Comparison of ENCODE assay signal across 1 cellular context in genomic region chr3:129160891-129161859, GRCh38.
TF ChIP-seq lines count a peak whose summit lies in the region.

Gene ISY1 (minus strand): TSS chr3:129161063. CDS start chr3:129160975, 88 bp downstream.

TF ChIP-seq in HepG2, 621 proteins besides CTCF, POLR2A, EP300 and RAD21 (continued from another document and continues in another):
- TF ChIP-seq, protein P1, sequence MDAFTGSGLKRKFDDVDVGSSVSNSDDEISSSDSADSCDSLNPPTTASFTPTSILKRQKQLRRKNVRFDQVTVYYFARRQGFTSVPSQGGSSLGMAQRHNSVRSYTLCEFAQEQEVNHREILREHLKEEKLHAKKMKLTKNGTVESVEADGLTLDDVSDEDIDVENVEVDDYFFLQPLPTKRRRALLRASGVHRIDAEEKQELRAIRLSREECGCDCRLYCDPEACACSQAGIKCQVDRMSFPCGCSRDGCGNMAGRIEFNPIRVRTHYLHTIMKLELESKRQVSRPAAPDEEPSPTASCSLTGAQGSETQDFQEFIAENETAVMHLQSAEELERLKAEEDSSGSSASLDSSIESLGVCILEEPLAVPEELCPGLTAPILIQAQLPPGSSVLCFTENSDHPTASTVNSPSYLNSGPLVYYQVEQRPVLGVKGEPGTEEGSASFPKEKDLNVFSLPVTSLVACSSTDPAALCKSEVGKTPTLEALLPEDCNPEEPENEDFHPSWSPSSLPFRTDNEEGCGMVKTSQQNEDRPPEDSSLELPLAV (CRISPR knock-in tag; conservative IDR thresholded peaks at IDR 0.05; ENCODE audit: low read depth): no peak
- no peak for TF ChIP-seq PREB (CRISPR knock-in tag; IDR thresholded peaks at IDR 0.05)
- peak; percentile 84; the same call in 1 of the 2 replicates for TF ChIP-seq SNAPC2 (CRISPR knock-in tag; IDR thresholded peaks at IDR 0.05)
- TF ChIP-seq ZSCAN20 (CRISPR knock-in tag; IDR thresholded peaks at IDR 0.05; ENCODE audit: borderline replicate concordance): no peak; the same call in 1 of the 2 replicates
- TF ChIP-seq HNRNPH1 (optimal IDR thresholded peaks at IDR 0.05; ENCODE audit: low read depth, low read length): no peak
- peak; percentile 99 for TF ChIP-seq ZBTB40 (IDR thresholded peaks at IDR 0.05)
- TF ChIP-seq ZBTB40 (CRISPR knock-in tag; IDR thresholded peaks at IDR 0.05): peak; percentile 72
- TF ChIP-seq, protein P2, sequence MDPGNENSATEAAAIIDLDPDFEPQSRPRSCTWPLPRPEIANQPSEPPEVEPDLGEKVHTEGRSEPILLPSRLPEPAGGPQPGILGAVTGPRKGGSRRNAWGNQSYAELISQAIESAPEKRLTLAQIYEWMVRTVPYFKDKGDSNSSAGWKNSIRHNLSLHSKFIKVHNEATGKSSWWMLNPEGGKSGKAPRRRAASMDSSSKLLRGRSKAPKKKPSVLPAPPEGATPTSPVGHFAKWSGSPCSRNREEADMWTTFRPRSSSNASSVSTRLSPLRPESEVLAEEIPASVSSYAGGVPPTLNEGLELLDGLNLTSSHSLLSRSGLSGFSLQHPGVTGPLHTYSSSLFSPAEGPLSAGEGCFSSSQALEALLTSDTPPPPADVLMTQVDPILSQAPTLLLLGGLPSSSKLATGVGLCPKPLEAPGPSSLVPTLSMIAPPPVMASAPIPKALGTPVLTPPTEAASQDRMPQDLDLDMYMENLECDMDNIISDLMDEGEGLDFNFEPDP (CRISPR knock-in tag; conservative IDR thresholded peaks at IDR 0.05): no peak
- peak; percentile 89 for TF ChIP-seq ZFY (CRISPR knock-in tag; IDR thresholded peaks at IDR 0.05)
- TF ChIP-seq HNRNPLL (IDR thresholded peaks at IDR 0.05; ENCODE audit: low read depth, low read length, poor library complexity, severe bottlenecking): peak; percentile 61
- peak; percentile 99 for TF ChIP-seq ASH2L (IDR thresholded peaks at IDR 0.05; ENCODE audit: insufficient read length, low read depth, low read length)
- peak; percentile 63; the same call in 1 of the 2 replicates for TF ChIP-seq PITX1 (CRISPR knock-in tag; IDR thresholded peaks at IDR 0.05)
- no peak for TF ChIP-seq ZNF557 (CRISPR knock-in tag; IDR thresholded peaks at IDR 0.05)
- no peak for TF ChIP-seq NFIB (CRISPR knock-in tag; IDR thresholded peaks at IDR 0.05; ENCODE audit: borderline replicate concordance)
- TF ChIP-seq SNAPC5 (CRISPR knock-in tag; IDR thresholded peaks at IDR 0.05; ENCODE audit: borderline replicate concordance): no peak
- TF ChIP-seq ZBTB37 (CRISPR knock-in tag; IDR thresholded peaks at IDR 0.05): no peak
- TF ChIP-seq SP140L (CRISPR knock-in tag; IDR thresholded peaks at IDR 0.05; ENCODE audit: borderline replicate concordance): no peak
- TF ChIP-seq ZNF781 (CRISPR knock-in tag; IDR thresholded peaks at IDR 0.05; ENCODE audit: borderline replicate concordance, not compliant biosample characterization): peak; percentile 92
- no peak for TF ChIP-seq ZNF251 (CRISPR knock-in tag; IDR thresholded peaks at IDR 0.05)
- no peak for TF ChIP-seq ZNF720 (CRISPR knock-in tag; IDR thresholded peaks at IDR 0.05)
- no peak for TF ChIP-seq SRSF9 (IDR thresholded peaks at IDR 0.05; ENCODE audit: borderline replicate concordance, insufficient read depth, low read depth, low read length, poor library complexity, severe bottlenecking)
- TF ChIP-seq GABPA (IDR thresholded peaks at IDR 0.05; ENCODE audit: low read depth, low read length): peak; percentile 82
- TF ChIP-seq GABPA (CRISPR knock-in tag; IDR thresholded peaks at IDR 0.05; ENCODE audit: low read depth): peak; percentile 97
- no peak; the same call in 1 of the 2 replicates for TF ChIP-seq ZNF296 (CRISPR knock-in tag; conservative IDR thresholded peaks at IDR 0.05)
- TF ChIP-seq NBN (conservative IDR thresholded peaks at IDR 0.05): no peak
- TF ChIP-seq ZBTB39 (CRISPR knock-in tag; IDR thresholded peaks at IDR 0.05): no peak
- no peak for TF ChIP-seq SMC3 (IDR thresholded peaks at IDR 0.05; ENCODE audit: low read length)
- no peak for TF ChIP-seq ZNF180 (CRISPR knock-in tag; IDR thresholded peaks at IDR 0.05; ENCODE audit: borderline replicate concordance, low read depth)
- no peak for TF ChIP-seq ZNF414 (CRISPR knock-in tag; IDR thresholded peaks at IDR 0.05)
- TF ChIP-seq ZSCAN29 (CRISPR knock-in tag; conservative IDR thresholded peaks at IDR 0.05): peak; percentile 78
- TF ChIP-seq, protein P3, sequence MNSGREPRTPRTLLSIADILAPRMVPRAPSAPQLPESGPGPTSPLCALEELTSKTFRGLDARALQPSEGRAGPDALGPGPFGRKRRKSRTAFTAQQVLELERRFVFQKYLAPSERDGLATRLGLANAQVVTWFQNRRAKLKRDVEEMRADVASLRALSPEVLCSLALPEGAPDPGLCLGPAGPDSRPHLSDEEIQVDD (CRISPR knock-in tag; IDR thresholded peaks at IDR 0.05; ENCODE audit: borderline replicate concordance): no peak
- TF ChIP-seq FIP1L1 (IDR thresholded peaks at IDR 0.05; ENCODE audit: borderline replicate concordance, insufficient read depth, low read depth, low read length): no peak
- peak; percentile 48; the same call in 1 of the 2 replicates for TF ChIP-seq ZNF605 (CRISPR knock-in tag; IDR thresholded peaks at IDR 0.05)
- no peak for TF ChIP-seq CHCHD3 (CRISPR knock-in tag; IDR thresholded peaks at IDR 0.05)
- TF ChIP-seq ZNF350 (CRISPR knock-in tag; IDR thresholded peaks at IDR 0.05; ENCODE audit: borderline replicate concordance, low read depth): peak; percentile 66; the same call in 1 of the 2 replicates
- TF ChIP-seq NFATC3 (CRISPR knock-in tag; IDR thresholded peaks at IDR 0.05): no peak
- 0 out of 2 replicates have a peak, but pooled peaks have one; percentile 21 for TF ChIP-seq ZKSCAN8 (CRISPR knock-in tag; IDR thresholded peaks at IDR 0.05; ENCODE audit: borderline replicate concordance)
- TF ChIP-seq PBX2 (CRISPR knock-in tag; IDR thresholded peaks at IDR 0.05): no peak
- no peak for TF ChIP-seq TAF15 (IDR thresholded peaks at IDR 0.05; ENCODE audit: low read depth, low read length, poor library complexity, severe bottlenecking)
- no peak for TF ChIP-seq SMARCE1 (IDR thresholded peaks at IDR 0.05; ENCODE audit: borderline replicate concordance)
- 0 out of 2 replicates have a peak, but pooled peaks have one; percentile 57 for TF ChIP-seq ZNF761 (CRISPR knock-in tag; conservative IDR thresholded peaks at IDR 0.05)
- TF ChIP-seq TARDBP (CRISPR knock-in tag; IDR thresholded peaks at IDR 0.05): peak; percentile 78
